In the genomic region with DNA sequence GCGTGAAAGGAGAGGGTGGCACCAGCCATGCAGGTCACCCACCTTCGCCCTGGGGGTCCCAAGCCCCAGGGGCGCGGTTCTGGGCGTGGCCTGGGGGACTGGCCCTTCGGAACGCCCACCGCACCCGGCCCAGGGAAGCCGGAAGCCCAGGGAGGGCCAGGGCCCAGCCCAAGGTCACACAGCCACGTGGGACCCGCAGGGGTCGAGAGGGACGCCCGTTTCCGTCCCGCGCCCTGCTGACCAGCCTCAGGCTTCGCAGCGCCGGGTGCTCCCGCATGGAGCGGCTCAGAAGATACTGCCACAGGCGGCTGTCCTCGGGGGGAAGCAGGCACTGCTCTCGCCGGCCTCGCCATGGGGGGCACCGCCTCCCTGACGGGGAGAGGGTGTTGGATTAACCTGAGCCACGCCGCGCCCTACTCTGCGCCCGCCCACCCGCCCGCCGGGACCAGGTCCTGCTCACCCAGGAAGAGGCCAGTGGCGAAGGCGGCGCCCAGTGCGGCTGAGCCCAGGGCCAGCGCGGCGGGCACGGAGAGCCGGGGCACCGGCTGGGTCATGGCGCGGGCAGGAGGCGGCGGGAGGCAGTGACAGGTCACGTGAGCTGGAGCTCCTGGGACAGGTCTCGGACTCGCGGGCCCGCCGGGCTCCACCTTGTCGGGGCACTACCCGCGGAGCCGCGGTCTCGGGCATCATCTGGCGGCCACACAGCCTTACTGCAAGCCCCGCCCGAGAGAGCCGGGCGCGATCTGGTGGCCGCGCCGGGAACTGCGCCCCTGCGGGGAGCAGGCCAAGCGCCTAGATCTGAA, we compare ENCODE assay signal across 8 cellular contexts. TPM values are rescaled to one million over a fixed set of nuclear protein-coding genes. Genes with fewer than 3 reads are reported as not detected.
A peak's percentile ranks its signal among the peaks of the same experiment; 100 is the strongest.
DNase-seq lines count a peak whose midpoint lies in the region; ATAC-seq and TF ChIP-seq lines count a peak whose summit lies in the region.

A gene (minus strand): TSS at position 583 of the 803 bp plus-strand sequence. CDS start 29 bp downstream, at position 554.

- H3K4me3 ChIP-seq in HUES6 (ENCODE audit: low read depth, low read length) (peak within 1 kb of the TSS; percentile 73), OCI-LY1 (ENCODE audit: low read depth, low read length, poor library complexity, severe bottlenecking) (peak within 1 kb of the TSS; percentile 82), epithelial cell of esophagus (ENCODE audit: low read length) (peak within 1 kb of the TSS; percentile 62), mucosa of descending colon (peak within 1 kb of the TSS; percentile 42)

- ATAC-seq in GM21447 (IDR thresholded peaks at IDR 0.05; ENCODE audit: unreplicated experiment) = peak; percentile 66
- ATAC-seq in mucosa of descending colon = peak; percentile 80

- no peak within 1 kb of the TSS for H2AFZ ChIP-seq in OCI-LY1 (ENCODE audit: low read length)

- H3K9ac ChIP-seq in HUES6 (ENCODE audit: low read length) (peak within 1 kb of the TSS; percentile 83), OCI-LY1 (ENCODE audit: low read length) (peak within 1 kb of the TSS; percentile 86)

- H3K79me2 ChIP-seq in OCI-LY1 (ENCODE audit: insufficient read depth, low read length) = no peaks in the 10 kb centered on the region

- intact Hi-C loops in mucosa of descending colon (cut with DNase I, micrococcal nuclease) = loop anchor here in 1 of 2 donors (10.0 kb wide), 1 partner anchor 991 kb away; no protein-coding TSS in a partner anchor

- no peaks in the 10 kb centered on the region for H3F3A ChIP-seq in OCI-LY1 (ENCODE audit: insufficient read depth, low read length)

- H3K36me3 ChIP-seq in HUES6 (ENCODE audit: control insufficient read depth, insufficient read depth, low read length) (peaks cover 28% of the 10 kb centered on the region), OCI-LY1 (ENCODE audit: insufficient read depth, low read length) (peaks cover 33% of the 10 kb centered on the region), mucosa of descending colon (ENCODE audit: low read depth) (no peaks in the 10 kb centered on the region)

- H3K4me1 ChIP-seq in HUES6 (ENCODE audit: control insufficient read depth, insufficient read depth, low read length) = peaks cover 13% of the 10 kb centered on the region
- peaks cover 18% of the 10 kb centered on the region for H3K4me1 ChIP-seq in OCI-LY1 (ENCODE audit: insufficient read depth, low read length, severe bottlenecking)
- H3K4me1 ChIP-seq in mucosa of descending colon (ENCODE audit: low read depth) = peaks cover 2% of the 10 kb centered on the region

- H3K27me3 ChIP-seq in HUES6 (ENCODE audit: control insufficient read depth, insufficient read depth, low read length) (no peaks in the 10 kb centered on the region), OCI-LY1 (ENCODE audit: insufficient read depth, low read length) (no peaks in the 10 kb centered on the region)

- H3K9me3 ChIP-seq in HUES6 (ENCODE audit: control insufficient read depth, insufficient read depth, low read depth, low read length) (no peaks in the 10 kb centered on the region), OCI-LY1 (ENCODE audit: low read length) (no peaks in the 10 kb centered on the region), mucosa of descending colon (no peaks in the 10 kb centered on the region)

- no peaks in the 10 kb centered on the region for H3K9me2 ChIP-seq in OCI-LY1 (ENCODE audit: low read depth, low read length)

- H3K4me2 ChIP-seq in OCI-LY1 (ENCODE audit: low read length) = peak within 1 kb of the TSS; percentile 96

- TF ChIP-seq CTCF in OCI-LY1 (IDR thresholded peaks at IDR 0.05; ENCODE audit: low read length) (peak; percentile 100), epithelial cell of esophagus (IDR thresholded peaks at IDR 0.05; ENCODE audit: insufficient read depth, low read depth, low read length, missing control alignments) (peak; percentile 96), mucosa of descending colon (IDR thresholded peaks at IDR 0.05) (peak; percentile 100)

- DNase-seq in DMS 273 treated with DMSO at 0.1 percent for 48 hours (lab: John Stamatoyannopoulos, UW) (peak; percentile 75), activated T-cell treated with anti-CD3 and anti-CD28 coated beads for 24 hours (ENCODE audit: low read depth) (peak; percentile 92), epithelial cell of esophagus (ENCODE audit: low read depth) (peak; percentile 96), mucosa of descending colon (peak; percentile 95 to 98 (median 97))
- DNase-seq in stimulated activated CD8-positive, alpha-beta memory T cell treated with anti-CD3 and anti-CD28 coated beads, Interleukin-4, amount 100 ng/mL, for 1 hour (ENCODE audit: low read depth in 2 of 2, low spot score in 1 of 2) = peak; percentile 76 to 88

- peak within 1 kb of the TSS; percentile 58; the same call in 1 of the 2 replicates for H3K27ac ChIP-seq in HUES6 (ENCODE audit: low read depth, low read length)
- peak within 1 kb of the TSS; percentile 75 for H3K27ac ChIP-seq in OCI-LY1 (ENCODE audit: low read depth, low read length, poor library complexity, severe bottlenecking)

- no peaks in the 10 kb centered on the region for H4K20me1 ChIP-seq in OCI-LY1 (ENCODE audit: insufficient read depth, low read length)

RNA-seq across cellular contexts. Expression of the gene that starts here (rescaled TPM):
- total RNA-seq in mucosa of descending colon = 10 to 100 TPM; 42.9 to 76.3 (median 72.3) TPM

Comparison
In these comparisons a context has a peak if more than half of its experiments do, and no peak if none do; other contexts are left out.
1. Peak in every context shown above with its lines: DNase-seq, ATAC-seq, H3K4me3 ChIP-seq and H3K27ac ChIP-seq.